ENCODE assay signal across 8 cellular contexts in the genomic region with DNA sequence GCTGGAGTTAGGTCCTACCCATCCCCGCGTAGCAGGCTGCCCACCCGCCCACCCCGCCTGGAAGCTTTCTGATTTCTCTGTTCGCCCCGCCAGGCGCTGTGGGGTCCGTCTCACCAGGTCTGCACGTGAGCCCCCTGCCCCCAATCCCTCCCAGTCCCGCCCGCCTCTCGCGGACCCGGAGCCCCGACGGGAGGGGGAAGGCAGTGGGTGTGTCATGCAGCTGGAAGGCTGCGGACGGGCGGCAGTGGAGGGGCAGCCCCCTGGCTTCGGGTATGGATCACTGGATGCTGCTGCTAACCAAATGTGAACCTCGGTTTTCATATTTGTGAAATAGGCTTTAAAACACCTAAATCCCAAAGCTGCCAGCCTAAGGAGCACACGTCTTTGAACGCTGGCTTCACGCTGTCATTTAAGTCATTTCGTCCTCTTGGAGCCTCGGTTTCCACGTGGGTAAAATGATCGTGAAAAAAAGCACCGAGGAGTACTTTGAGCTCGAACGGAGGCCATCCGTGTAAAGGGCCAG. TPM values are rescaled to one million over a fixed set of nuclear protein-coding genes. Genes with fewer than 3 reads are reported as not detected.
DNase-seq lines count a peak whose midpoint lies in the region; ATAC-seq and TF ChIP-seq lines count a peak whose summit lies in the region.

No MANE protein-coding gene starts in this region.

- intact Hi-C loops in activated naive CD4-positive, alpha-beta T cell treated with anti-CD3 and anti-CD28 coated beads for 36 hours (cut with micrococcal nuclease) = loop anchor here (2.0 kb wide), 2 partner anchors 43 to 77 kb away; a partner anchor contains a TSS
- intact Hi-C loops in lower lobe of right lung (cut with DNase I) = no loop called here

- H3K9me3 Mint-ChIP-seq in activated naive CD4-positive, alpha-beta T cell treated with anti-CD3 and anti-CD28 coated beads for 36 hours = no peaks in the 10 kb centered on the region
- H3K9me3 Mint-ChIP-seq in activated naive CD8-positive, alpha-beta T cell treated with anti-CD3 and anti-CD28 coated beads, Interleukin-2, amount 10 ng/mL, durations not matched to agents 7 days and 5 days = no peaks in the 10 kb centered on the region

- H3K27ac ChIP-seq in lower lobe of right lung = no peak overlapping the region
- no peak overlapping the region for H3K27ac ChIP-seq in urinary bladder (ENCODE audit: low read depth)

- no peak overlapping the region for H3K27ac Mint-ChIP-seq in activated naive CD4-positive, alpha-beta T cell treated with anti-CD3 and anti-CD28 coated beads for 36 hours
- no peak overlapping the region for H3K27ac Mint-ChIP-seq in activated naive CD8-positive, alpha-beta T cell treated with anti-CD3 and anti-CD28 coated beads, Interleukin-2, amount 10 ng/mL, durations not matched to agents 7 days and 5 days

- DNase-seq in activated naive CD4-positive, alpha-beta T cell treated with anti-CD3 and anti-CD28 coated beads for 36 hours = no peak
- no peak for DNase-seq in activated naive CD4-positive, alpha-beta T cell treated with Interleukin-2 at 50 U/mL for 16 hours
- DNase-seq in activated naive CD8-positive, alpha-beta T cell treated with anti-CD3 and anti-CD28 coated beads, Interleukin-2, amount 10 ng/mL, durations not matched to agents 7 days and 5 days = no peak
- no peak for DNase-seq in lower lobe of right lung
- no peak for DNase-seq in DMS 273 (lab: John Stamatoyannopoulos, UW; ENCODE audit: unreplicated experiment)

- peak overlapping the region; percentile 69 for H3K4me3 Mint-ChIP-seq in activated naive CD4-positive, alpha-beta T cell treated with anti-CD3 and anti-CD28 coated beads for 36 hours
- peak overlapping the region; percentile 78 for H3K4me3 Mint-ChIP-seq in activated naive CD8-positive, alpha-beta T cell treated with anti-CD3 and anti-CD28 coated beads, Interleukin-2, amount 10 ng/mL, durations not matched to agents 7 days and 5 days

- H3K9me3 ChIP-seq in lower lobe of right lung = no peaks in the 10 kb centered on the region

- H3K27me3 ChIP-seq in lower lobe of right lung (ENCODE audit: low read depth) = peaks cover 17% of the 10 kb centered on the region

- POLR2A ChIA-PET in activated naive CD8-positive, alpha-beta T cell treated with anti-CD3 and anti-CD28 coated beads, Interleukin-2, amount 10 ng/mL, durations not matched to agents 7 days and 5 days (lab: Charles Lee) = interaction anchor here (0.6 kb wide), 1 partner anchor 357 kb away, joined by 4 read pairs; no protein-coding TSS in a partner anchor

- peaks cover 3% of the 10 kb centered on the region for H3K27me3 Mint-ChIP-seq in activated naive CD4-positive, alpha-beta T cell treated with anti-CD3 and anti-CD28 coated beads for 36 hours (ENCODE audit: low read depth)
- H3K27me3 Mint-ChIP-seq in activated naive CD8-positive, alpha-beta T cell treated with anti-CD3 and anti-CD28 coated beads, Interleukin-2, amount 10 ng/mL, durations not matched to agents 7 days and 5 days = peaks cover 29% of the 10 kb centered on the region

- no peak for TF ChIP-seq CTCF in lower lobe of right lung (IDR thresholded peaks at IDR 0.05)

- H3K36me3 ChIP-seq in lower lobe of right lung = no peaks in the 10 kb centered on the region
- no peaks in the 10 kb centered on the region for H3K36me3 ChIP-seq in urinary bladder (ENCODE audit: insufficient read depth)

- peak overlapping the region; percentile 75 for H3K4me3 ChIP-seq in lower lobe of right lung
- peak overlapping the region; percentile 51 for H3K4me3 ChIP-seq in urinary bladder (ENCODE audit: low read depth, low read length)

- peaks cover 5% of the 10 kb centered on the region for H3K4me1 Mint-ChIP-seq in activated naive CD4-positive, alpha-beta T cell treated with anti-CD3 and anti-CD28 coated beads for 36 hours (ENCODE audit: low read depth)
- peaks cover 7% of the 10 kb centered on the region for H3K4me1 Mint-ChIP-seq in activated naive CD8-positive, alpha-beta T cell treated with anti-CD3 and anti-CD28 coated beads, Interleukin-2, amount 10 ng/mL, durations not matched to agents 7 days and 5 days

- WGBS in urinary bladder = 3% methylated on average over 32 of the region's 32 CpGs

- CTCF ChIA-PET in activated naive CD4-positive, alpha-beta T cell treated with anti-CD3 and anti-CD28 coated beads for 36 hours (lab: Charles Lee) = no interaction called here

- H3K4me1 ChIP-seq in lower lobe of right lung (peaks cover 19% of the 10 kb centered on the region), urinary bladder (ENCODE audit: insufficient read depth) (peaks cover 3% of the 10 kb centered on the region)

- no peak for ATAC-seq in activated naive CD8-positive, alpha-beta T cell treated with anti-CD3 and anti-CD28 coated beads, Interleukin-2, amount 10 ng/mL, durations not matched to agents 7 days and 5 days (ENCODE audit: low read depth)
- ATAC-seq in lower lobe of right lung = no peak
- ATAC-seq in HG02970 (IDR thresholded peaks at IDR 0.05; ENCODE audit: low FRiP score, unreplicated experiment) = no peak
- no peak for ATAC-seq in HG03342 (IDR thresholded peaks at IDR 0.05; ENCODE audit: unreplicated experiment)

- H3K36me3 Mint-ChIP-seq in activated naive CD4-positive, alpha-beta T cell treated with anti-CD3 and anti-CD28 coated beads for 36 hours (ENCODE audit: low read depth) = no peaks in the 10 kb centered on the region
- no peaks in the 10 kb centered on the region for H3K36me3 Mint-ChIP-seq in activated naive CD8-positive, alpha-beta T cell treated with anti-CD3 and anti-CD28 coated beads, Interleukin-2, amount 10 ng/mL, durations not matched to agents 7 days and 5 days

RNA-seq across cellular contexts. Expression of a gene that starts 0.6 kb away (rescaled TPM):
- 1 to 10 TPM; 2.0 to 2.5 TPM for total RNA-seq in activated naive CD4-positive, alpha-beta T cell treated with anti-CD3 and anti-CD28 coated beads for 36 hours
- 1 to 10 TPM in 1 of 2 experiments, under 1 TPM in 1; 0.64 to 1.8 TPM for total RNA-seq in activated naive CD8-positive, alpha-beta T cell treated with anti-CD3 and anti-CD28 coated beads, Interleukin-2, amount 10 ng/mL, durations not matched to agents 7 days and 5 days
- total RNA-seq in lower lobe of right lung = 1.6 TPM
- 2.5 TPM for total RNA-seq in urinary bladder
- 0.79 TPM for polyA plus RNA-seq in urinary bladder

RNA-seq across cellular contexts. Expression of a gene that starts 20.8 kb away (rescaled TPM):
- 1 to 10 TPM; 7.4 TPM for total RNA-seq in activated naive CD4-positive, alpha-beta T cell treated with anti-CD3 and anti-CD28 coated beads for 36 hours
- 10 to 100 TPM in 1 of 2 experiments, 1 to 10 TPM in 1; 9.1 to 10.7 TPM for total RNA-seq in activated naive CD8-positive, alpha-beta T cell treated with anti-CD3 and anti-CD28 coated beads, Interleukin-2, amount 10 ng/mL, durations not matched to agents 7 days and 5 days
- total RNA-seq in lower lobe of right lung (5.4 TPM), urinary bladder (7.6 TPM)
- polyA plus RNA-seq in urinary bladder = 8.9 TPM

RNA-seq across cellular contexts. Expression of a gene that starts 33.2 kb away (rescaled TPM):
- 10 to 100 TPM in 1 of 2 experiments, 1 to 10 TPM in 1; 10.0 to 10.5 TPM for total RNA-seq in activated naive CD4-positive, alpha-beta T cell treated with anti-CD3 and anti-CD28 coated beads for 36 hours
- total RNA-seq in activated naive CD8-positive, alpha-beta T cell treated with anti-CD3 and anti-CD28 coated beads, Interleukin-2, amount 10 ng/mL, durations not matched to agents 7 days and 5 days = 1 to 10 TPM; 8.1 to 9.5 TPM
- 11.7 TPM for total RNA-seq in lower lobe of right lung
- 6.3 TPM for total RNA-seq in urinary bladder
- 20.9 TPM for polyA plus RNA-seq in urinary bladder

RNA-seq across cellular contexts. Expression of a gene that starts 41.4 kb away (rescaled TPM):
- total RNA-seq in activated naive CD4-positive, alpha-beta T cell treated with anti-CD3 and anti-CD28 coated beads for 36 hours = 100 to 1,000 TPM; 112 to 121 TPM
- 100 to 1,000 TPM; 107 to 116 TPM for total RNA-seq in activated naive CD8-positive, alpha-beta T cell treated with anti-CD3 and anti-CD28 coated beads, Interleukin-2, amount 10 ng/mL, durations not matched to agents 7 days and 5 days
- total RNA-seq in lower lobe of right lung (294 TPM), urinary bladder (57.6 TPM)
- 211 TPM for polyA plus RNA-seq in urinary bladder
